In genomic region chr3:184620101-184620798, GRCh38 we compare ENCODE assay signal across 2 cellular contexts.
TF ChIP-seq lines count a peak whose summit lies in the region.

No MANE protein-coding gene starts in this region.

TF ChIP-seq in IMR-90, 13 proteins besides CTCF, POLR2A, EP300 and RAD21:
- TF ChIP-seq NFE2L2 (IDR thresholded peaks at IDR 0.05; ENCODE audit: low read depth, low read length) = no peak

TF ChIP-seq in K562, 482 proteins besides CTCF, POLR2A, EP300 and RAD21:
- TF ChIP-seq SRF (CRISPR knock-in tag; IDR thresholded peaks at IDR 0.05) (no peak), NUFIP1 (IDR thresholded peaks at IDR 0.05; ENCODE audit: partially characterized antibody) (no peak), E2F5 (CRISPR knock-in tag; IDR thresholded peaks at IDR 0.05) (no peak), CBFA2T3 (IDR thresholded peaks at IDR 0.05) (peak; percentile 44; the same call in 1 of the 2 replicates), HMG20A (CRISPR knock-in tag; conservative IDR thresholded peaks at IDR 0.05) (no peak), KLF6 (CRISPR knock-in tag; IDR thresholded peaks at IDR 0.05; ENCODE audit: borderline replicate concordance) (no peak), ATF3 (IDR thresholded peaks at IDR 0.05) (peak; percentile 36; the same call in 1 of the 2 replicates), ATF3 (CRISPR knock-in tag; conservative IDR thresholded peaks at IDR 0.05) (no peak), BCL6 (CRISPR knock-in tag; IDR thresholded peaks at IDR 0.05) (no peak), PHF8 (IDR thresholded peaks at IDR 0.05; ENCODE audit: borderline replicate concordance, low read length) (no peak), CBFA2T2 (conservative IDR thresholded peaks at IDR 0.05) (peak; percentile 16; the same call in 1 of the 2 replicates), FOSL1 (tag; conservative IDR thresholded peaks at IDR 0.05) (peak; percentile 81), ARID1B (IDR thresholded peaks at IDR 0.05) (0 out of 2 replicates have a peak, but pooled peaks have one; percentile 16), SMAD4 (CRISPR knock-in tag; conservative IDR thresholded peaks at IDR 0.05) (no peak), XRCC5 (IDR thresholded peaks at IDR 0.05; ENCODE audit: low read depth, low read length) (no peak), RBM22 (IDR thresholded peaks at IDR 0.05; ENCODE audit: low read depth, low read length, poor library complexity, severe bottlenecking) (no peak), ZNF140 (CRISPR knock-in tag; IDR thresholded peaks at IDR 0.05) (no peak), IRF1 (CRISPR knock-in tag; IDR thresholded peaks at IDR 0.05; ENCODE audit: borderline replicate concordance) (no peak), AFF4 (CRISPR knock-in tag; IDR thresholded peaks at IDR 0.05) (no peak), JUND (IDR thresholded peaks at IDR 0.05; ENCODE audit: borderline replicate concordance, low read depth, low read length) (peak; percentile 24; the same call in 1 of the 2 replicates), JUND (tag; IDR thresholded peaks at IDR 0.05; ENCODE audit: borderline replicate concordance, low read depth, low read length) (no peak), SRSF1 (IDR thresholded peaks at IDR 0.05; ENCODE audit: low read depth, low read length) (no peak), CBFB (CRISPR knock-in tag; IDR thresholded peaks at IDR 0.05) (no peak), HBP1 (CRISPR knock-in tag; IDR thresholded peaks at IDR 0.05) (no peak), E2F8 (IDR thresholded peaks at IDR 0.05; ENCODE audit: low read depth, partially characterized antibody) (no peak)
